ENCODE assay signal across 1 cellular context in the genomic region with DNA sequence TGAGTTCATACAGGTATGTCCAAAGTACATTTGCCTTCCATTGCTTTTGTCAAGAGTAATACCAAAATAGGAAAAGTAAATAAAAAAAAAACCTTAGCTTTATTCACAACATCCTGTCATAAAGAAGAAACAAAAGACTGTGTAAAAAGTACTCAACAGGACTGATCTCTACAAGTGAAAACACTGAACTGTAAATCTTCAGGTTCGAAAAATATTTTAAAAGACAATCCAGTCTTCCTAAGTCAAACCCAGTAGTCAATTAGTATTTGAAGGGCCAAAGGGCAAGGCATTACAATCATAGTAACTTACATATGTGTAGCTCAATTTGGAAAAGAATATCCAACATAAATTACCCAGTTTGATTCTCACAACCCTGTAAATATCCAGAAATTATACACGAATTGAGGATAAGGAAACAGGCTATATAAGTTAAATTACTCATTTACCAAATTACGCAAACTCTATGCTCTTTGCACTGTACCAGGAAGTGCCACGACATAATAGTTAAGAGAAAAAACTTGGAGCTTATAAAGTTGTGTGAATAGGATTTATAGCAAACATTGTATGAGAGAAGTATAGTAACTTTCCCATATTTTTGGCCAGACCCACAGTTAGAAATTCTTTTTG.
TF ChIP-seq lines count a peak whose summit lies in the region.

No MANE protein-coding gene starts in this region.

TF ChIP-seq in HepG2, 621 proteins besides CTCF, POLR2A, EP300 and RAD21 (continued from another document and continues in another):
- TF ChIP-seq, protein P1, sequence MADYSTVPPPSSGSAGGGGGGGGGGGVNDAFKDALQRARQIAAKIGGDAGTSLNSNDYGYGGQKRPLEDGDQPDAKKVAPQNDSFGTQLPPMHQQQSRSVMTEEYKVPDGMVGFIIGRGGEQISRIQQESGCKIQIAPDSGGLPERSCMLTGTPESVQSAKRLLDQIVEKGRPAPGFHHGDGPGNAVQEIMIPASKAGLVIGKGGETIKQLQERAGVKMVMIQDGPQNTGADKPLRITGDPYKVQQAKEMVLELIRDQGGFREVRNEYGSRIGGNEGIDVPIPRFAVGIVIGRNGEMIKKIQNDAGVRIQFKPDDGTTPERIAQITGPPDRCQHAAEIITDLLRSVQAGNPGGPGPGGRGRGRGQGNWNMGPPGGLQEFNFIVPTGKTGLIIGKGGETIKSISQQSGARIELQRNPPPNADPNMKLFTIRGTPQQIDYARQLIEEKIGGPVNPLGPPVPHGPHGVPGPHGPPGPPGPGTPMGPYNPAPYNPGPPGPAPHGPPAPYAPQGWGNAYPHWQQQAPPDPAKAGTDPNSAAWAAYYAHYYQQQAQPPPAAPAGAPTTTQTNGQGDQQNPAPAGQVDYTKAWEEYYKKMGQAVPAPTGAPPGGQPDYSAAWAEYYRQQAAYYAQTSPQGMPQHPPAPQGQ (CRISPR knock-in tag; IDR thresholded peaks at IDR 0.05; ENCODE audit: borderline replicate concordance), result no peak
- TF ChIP-seq RFX1 (IDR thresholded peaks at IDR 0.05) (no peak), NFE2L1 (CRISPR knock-in tag; IDR thresholded peaks at IDR 0.05; ENCODE audit: borderline replicate concordance) (no peak), ZNF501 (CRISPR knock-in tag; IDR thresholded peaks at IDR 0.05) (no peak), ZNF660 (CRISPR knock-in tag; IDR thresholded peaks at IDR 0.05; ENCODE audit: borderline replicate concordance, low read depth) (no peak), ZFAT (CRISPR knock-in tag; conservative IDR thresholded peaks at IDR 0.05) (no peak), HOXA7 (CRISPR knock-in tag; IDR thresholded peaks at IDR 0.05) (no peak), MAFF (IDR thresholded peaks at IDR 0.05; ENCODE audit: low read depth, low read length) (no peak), ZBTB8A (CRISPR knock-in tag; IDR thresholded peaks at IDR 0.05; ENCODE audit: borderline replicate concordance, low read depth) (no peak), ZBTB7A (CRISPR knock-in tag; IDR thresholded peaks at IDR 0.05) (no peak), PHB2 (IDR thresholded peaks at IDR 0.05; ENCODE audit: partially characterized antibody) (no peak), GFI1 (CRISPR knock-in tag; IDR thresholded peaks at IDR 0.05; ENCODE audit: borderline replicate concordance) (no peak), ATAD3A (CRISPR knock-in tag; IDR thresholded peaks at IDR 0.05) (no peak), ZNF737 (CRISPR knock-in tag; IDR thresholded peaks at IDR 0.05; ENCODE audit: borderline replicate concordance) (no peak), ZNF564 (CRISPR knock-in tag; IDR thresholded peaks at IDR 0.05) (no peak), ADNP (CRISPR knock-in tag; IDR thresholded peaks at IDR 0.05) (no peak), HES4 (CRISPR knock-in tag; IDR thresholded peaks at IDR 0.05; ENCODE audit: borderline replicate concordance) (no peak), GZF1 (CRISPR knock-in tag; IDR thresholded peaks at IDR 0.05) (no peak), HNRNPK (IDR thresholded peaks at IDR 0.05; ENCODE audit: low read depth, low read length, poor library complexity, severe bottlenecking) (no peak), ESRRA (CRISPR knock-in tag; IDR thresholded peaks at IDR 0.05; ENCODE audit: low read depth) (no peak), ZNF607 (CRISPR knock-in tag; IDR thresholded peaks at IDR 0.05; ENCODE audit: borderline replicate concordance) (no peak), ZNF546 (CRISPR knock-in tag; conservative IDR thresholded peaks at IDR 0.05) (no peak), TCF12 (IDR thresholded peaks at IDR 0.05) (no peak), TCF12 (CRISPR knock-in tag; IDR thresholded peaks at IDR 0.05) (no peak), ZNF749 (CRISPR knock-in tag; IDR thresholded peaks at IDR 0.05; ENCODE audit: borderline replicate concordance) (no peak)
- TF ChIP-seq, protein P2, sequence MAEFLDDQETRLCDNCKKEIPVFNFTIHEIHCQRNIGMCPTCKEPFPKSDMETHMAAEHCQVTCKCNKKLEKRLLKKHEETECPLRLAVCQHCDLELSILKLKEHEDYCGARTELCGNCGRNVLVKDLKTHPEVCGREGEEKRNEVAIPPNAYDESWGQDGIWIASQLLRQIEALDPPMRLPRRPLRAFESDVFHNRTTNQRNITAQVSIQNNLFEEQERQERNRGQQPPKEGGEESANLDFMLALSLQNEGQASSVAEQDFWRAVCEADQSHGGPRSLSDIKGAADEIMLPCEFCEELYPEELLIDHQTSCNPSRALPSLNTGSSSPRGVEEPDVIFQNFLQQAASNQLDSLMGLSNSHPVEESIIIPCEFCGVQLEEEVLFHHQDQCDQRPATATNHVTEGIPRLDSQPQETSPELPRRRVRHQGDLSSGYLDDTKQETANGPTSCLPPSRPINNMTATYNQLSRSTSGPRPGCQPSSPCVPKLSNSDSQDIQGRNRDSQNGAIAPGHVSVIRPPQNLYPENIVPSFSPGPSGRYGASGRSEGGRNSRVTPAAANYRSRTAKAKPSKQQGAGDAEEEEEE (CRISPR knock-in tag; IDR thresholded peaks at IDR 0.05; ENCODE audit: borderline replicate concordance), result no peak
- TF ChIP-seq, protein P3, sequence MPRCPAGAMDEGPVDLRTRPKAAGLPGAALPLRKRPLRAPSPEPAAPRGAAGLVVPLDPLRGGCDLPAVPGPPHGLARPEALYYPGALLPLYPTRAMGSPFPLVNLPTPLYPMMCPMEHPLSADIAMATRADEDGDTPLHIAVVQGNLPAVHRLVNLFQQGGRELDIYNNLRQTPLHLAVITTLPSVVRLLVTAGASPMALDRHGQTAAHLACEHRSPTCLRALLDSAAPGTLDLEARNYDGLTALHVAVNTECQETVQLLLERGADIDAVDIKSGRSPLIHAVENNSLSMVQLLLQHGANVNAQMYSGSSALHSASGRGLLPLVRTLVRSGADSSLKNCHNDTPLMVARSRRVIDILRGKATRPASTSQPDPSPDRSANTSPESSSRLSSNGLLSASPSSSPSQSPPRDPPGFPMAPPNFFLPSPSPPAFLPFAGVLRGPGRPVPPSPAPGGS (CRISPR knock-in tag; IDR thresholded peaks at IDR 0.05), result no peak
- TF ChIP-seq, protein P4, sequence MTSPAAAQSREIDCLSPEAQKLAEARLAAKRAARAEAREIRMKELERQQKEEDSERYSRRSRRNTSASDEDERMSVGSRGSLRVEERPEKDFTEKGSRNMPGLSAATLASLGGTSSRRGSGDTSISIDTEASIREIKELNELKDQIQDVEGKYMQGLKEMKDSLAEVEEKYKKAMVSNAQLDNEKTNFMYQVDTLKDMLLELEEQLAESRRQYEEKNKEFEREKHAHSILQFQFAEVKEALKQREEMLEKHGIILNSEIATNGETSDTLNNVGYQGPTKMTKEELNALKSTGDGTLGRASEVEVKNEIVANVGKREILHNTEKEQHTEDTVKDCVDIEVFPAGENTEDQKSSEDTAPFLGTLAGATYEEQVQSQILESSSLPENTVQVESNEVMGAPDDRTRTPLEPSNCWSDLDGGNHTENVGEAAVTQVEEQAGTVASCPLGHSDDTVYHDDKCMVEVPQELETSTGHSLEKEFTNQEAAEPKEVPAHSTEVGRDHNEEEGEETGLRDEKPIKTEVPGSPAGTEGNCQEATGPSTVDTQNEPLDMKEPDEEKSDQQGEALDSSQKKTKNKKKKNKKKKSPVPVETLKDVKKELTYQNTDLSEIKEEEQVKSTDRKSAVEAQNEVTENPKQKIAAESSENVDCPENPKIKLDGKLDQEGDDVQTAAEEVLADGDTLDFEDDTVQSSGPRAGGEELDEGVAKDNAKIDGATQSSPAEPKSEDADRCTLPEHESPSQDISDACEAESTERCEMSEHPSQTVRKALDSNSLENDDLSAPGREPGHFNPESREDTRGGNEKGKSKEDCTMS (CRISPR knock-in tag; conservative IDR thresholded peaks at IDR 0.05), result no peak
- TF ChIP-seq, protein P5, sequence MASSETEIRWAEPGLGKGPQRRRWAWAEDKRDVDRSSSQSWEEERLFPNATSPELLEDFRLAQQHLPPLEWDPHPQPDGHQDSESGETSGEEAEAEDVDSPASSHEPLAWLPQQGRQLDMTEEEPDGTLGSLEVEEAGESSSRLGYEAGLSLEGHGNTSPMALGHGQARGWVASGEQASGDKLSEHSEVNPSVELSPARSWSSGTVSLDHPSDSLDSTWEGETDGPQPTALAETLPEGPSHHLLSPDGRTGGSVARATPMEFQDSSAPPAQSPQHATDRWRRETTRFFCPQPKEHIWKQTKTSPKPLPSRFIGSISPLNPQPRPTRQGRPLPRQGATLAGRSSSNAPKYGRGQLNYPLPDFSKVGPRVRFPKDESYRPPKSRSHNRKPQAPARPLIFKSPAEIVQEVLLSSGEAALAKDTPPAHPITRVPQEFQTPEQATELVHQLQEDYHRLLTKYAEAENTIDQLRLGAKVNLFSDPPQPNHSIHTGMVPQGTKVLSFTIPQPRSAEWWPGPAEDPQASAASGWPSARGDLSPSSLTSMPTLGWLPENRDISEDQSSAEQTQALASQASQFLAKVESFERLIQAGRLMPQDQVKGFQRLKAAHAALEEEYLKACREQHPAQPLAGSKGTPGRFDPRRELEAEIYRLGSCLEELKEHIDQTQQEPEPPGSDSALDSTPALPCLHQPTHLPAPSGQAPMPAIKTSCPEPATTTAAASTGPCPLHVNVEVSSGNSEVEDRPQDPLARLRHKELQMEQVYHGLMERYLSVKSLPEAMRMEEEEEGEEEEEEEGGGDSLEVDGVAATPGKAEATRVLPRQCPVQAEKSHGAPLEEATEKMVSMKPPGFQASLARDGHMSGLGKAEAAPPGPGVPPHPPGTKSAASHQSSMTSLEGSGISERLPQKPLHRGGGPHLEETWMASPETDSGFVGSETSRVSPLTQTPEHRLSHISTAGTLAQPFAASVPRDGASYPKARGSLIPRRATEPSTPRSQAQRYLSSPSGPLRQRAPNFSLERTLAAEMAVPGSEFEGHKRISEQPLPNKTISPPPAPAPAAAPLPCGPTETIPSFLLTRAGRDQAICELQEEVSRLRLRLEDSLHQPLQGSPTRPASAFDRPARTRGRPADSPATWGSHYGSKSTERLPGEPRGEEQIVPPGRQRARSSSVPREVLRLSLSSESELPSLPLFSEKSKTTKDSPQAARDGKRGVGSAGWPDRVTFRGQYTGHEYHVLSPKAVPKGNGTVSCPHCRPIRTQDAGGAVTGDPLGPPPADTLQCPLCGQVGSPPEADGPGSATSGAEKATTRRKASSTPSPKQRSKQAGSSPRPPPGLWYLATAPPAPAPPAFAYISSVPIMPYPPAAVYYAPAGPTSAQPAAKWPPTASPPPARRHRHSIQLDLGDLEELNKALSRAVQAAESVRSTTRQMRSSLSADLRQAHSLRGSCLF (CRISPR knock-in tag; IDR thresholded peaks at IDR 0.05; ENCODE audit: borderline replicate concordance), result no peak
- TF ChIP-seq, protein P6, sequence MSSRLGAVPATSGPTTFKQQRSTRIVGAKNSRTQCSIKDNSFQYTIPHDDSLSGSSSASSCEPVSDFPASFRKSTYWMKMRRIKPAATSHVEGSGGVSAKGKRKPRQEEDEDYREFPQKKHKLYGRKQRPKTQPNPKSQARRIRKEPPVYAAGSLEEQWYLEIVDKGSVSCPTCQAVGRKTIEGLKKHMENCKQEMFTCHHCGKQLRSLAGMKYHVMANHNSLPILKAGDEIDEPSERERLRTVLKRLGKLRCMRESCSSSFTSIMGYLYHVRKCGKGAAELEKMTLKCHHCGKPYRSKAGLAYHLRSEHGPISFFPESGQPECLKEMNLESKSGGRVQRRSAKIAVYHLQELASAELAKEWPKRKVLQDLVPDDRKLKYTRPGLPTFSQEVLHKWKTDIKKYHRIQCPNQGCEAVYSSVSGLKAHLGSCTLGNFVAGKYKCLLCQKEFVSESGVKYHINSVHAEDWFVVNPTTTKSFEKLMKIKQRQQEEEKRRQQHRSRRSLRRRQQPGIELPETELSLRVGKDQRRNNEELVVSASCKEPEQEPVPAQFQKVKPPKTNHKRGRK (CRISPR knock-in tag; IDR thresholded peaks at IDR 0.05), result no peak
- TF ChIP-seq, protein P7, sequence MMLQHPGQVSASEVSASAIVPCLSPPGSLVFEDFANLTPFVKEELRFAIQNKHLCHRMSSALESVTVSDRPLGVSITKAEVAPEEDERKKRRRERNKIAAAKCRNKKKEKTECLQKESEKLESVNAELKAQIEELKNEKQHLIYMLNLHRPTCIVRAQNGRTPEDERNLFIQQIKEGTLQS (CRISPR knock-in tag; IDR thresholded peaks at IDR 0.05), result no peak
- TF ChIP-seq, protein P8, sequence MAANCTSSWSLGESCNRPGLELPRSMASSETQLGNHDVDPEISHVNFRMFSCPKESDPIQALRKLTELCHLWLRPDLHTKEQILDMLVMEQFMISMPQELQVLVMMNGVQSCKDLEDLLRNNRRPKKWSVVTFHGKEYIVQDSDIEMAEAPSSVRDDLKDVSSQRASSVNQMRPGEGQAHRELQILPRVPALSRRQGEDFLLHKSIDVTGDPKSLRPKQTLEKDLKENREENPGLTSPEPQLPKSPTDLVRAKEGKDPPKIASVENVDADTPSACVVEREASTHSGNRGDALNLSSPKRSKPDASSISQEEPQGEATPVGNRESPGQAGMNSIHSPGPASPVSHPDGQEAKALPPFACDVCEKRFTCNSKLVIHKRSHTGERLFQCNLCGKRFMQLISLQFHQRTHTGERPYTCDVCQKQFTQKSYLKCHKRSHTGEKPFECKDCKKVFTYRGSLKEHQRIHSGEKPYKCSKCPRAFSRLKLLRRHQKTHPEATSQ (CRISPR knock-in tag; IDR thresholded peaks at IDR 0.05; ENCODE audit: borderline replicate concordance), result no peak
- TF ChIP-seq, protein P9, sequence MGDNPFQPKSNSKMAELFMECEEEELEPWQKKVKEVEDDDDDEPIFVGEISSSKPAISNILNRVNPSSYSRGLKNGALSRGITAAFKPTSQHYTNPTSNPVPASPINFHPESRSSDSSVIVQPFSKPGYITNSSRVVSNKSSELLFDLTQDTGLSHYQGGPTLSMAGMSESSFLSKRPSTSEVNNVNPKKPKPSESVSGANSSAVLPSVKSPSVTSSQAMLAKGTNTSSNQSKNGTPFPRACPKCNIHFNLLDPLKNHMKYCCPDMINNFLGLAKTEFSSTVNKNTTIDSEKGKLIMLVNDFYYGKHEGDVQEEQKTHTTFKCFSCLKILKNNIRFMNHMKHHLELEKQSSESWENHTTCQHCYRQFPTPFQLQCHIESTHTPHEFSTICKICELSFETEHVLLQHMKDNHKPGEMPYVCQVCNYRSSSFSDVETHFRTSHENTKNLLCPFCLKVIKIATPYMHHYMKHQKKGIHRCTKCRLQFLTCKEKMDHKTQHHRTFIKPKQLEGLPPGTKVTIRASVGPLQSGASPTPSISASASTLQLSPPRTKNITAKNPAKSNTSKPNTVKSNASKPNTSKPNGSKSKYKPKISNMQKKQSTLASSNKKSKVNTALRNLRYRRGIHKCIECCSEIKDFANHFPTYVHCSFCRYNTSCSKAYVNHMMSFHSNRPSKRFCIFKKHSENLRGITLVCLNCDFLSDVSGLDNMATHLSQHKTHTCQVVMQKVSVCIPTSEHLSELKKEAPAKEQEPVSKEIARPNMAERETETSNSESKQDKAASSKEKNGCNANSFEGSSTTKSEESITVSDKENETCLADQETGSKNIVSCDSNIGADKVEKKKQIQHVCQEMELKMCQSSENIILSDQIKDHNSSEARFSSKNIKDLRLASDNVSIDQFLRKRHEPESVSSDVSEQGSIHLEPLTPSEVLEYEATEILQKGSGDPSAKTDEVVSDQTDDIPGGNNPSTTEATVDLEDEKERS (CRISPR knock-in tag; IDR thresholded peaks at IDR 0.05), result peak; percentile 71; the same call in 1 of the 2 replicates
- TF ChIP-seq, protein P10, sequence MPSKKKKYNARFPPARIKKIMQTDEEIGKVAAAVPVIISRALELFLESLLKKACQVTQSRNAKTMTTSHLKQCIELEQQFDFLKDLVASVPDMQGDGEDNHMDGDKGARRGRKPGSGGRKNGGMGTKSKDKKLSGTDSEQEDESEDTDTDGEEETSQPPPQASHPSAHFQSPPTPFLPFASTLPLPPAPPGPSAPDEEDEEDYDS (CRISPR knock-in tag; IDR thresholded peaks at IDR 0.05), result peak; percentile 34
- TF ChIP-seq, protein P11, sequence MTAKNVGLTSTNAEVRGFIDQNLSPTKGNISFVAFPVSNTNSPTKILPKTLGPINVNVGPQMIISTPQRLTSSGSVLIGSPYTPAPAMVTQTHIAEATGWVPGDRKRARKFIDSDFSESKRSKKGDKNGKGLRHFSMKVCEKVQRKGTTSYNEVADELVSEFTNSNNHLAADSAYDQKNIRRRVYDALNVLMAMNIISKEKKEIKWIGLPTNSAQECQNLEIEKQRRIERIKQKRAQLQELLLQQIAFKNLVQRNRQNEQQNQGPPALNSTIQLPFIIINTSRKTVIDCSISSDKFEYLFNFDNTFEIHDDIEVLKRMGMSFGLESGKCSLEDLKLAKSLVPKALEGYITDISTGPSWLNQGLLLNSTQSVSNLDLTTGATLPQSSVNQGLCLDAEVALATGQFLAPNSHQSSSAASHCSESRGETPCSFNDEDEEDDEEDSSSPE (CRISPR knock-in tag; IDR thresholded peaks at IDR 0.05), result no peak
